Comparison of ENCODE assay signal across 10 cellular contexts in genomic region chr13:40653558-40654318, GRCh38. TPM values are rescaled to one million over a fixed set of nuclear protein-coding genes. Genes with fewer than 3 reads are reported as not detected.
DNase-seq lines count a peak whose midpoint lies in the region; ATAC-seq and TF ChIP-seq lines count a peak whose summit lies in the region.
"Had no signal": no experiment of that assay in that cellular context is flagged by ENCODE, and none has a peak within 500 bp of the region (broad histone marks: within the 10 kb centered on the region; RNA-seq: fewer than 3 reads in every experiment).

No MANE protein-coding gene starts in this region.

- H3K4me3 ChIP-seq in SK-N-SH (ENCODE audit: low read depth in 2 of 2, low read length in 1 of 2), result no peak overlapping the region
- peak overlapping the region; percentile 43 for H3K4me3 ChIP-seq in OCI-LY1 (ENCODE audit: low read depth, low read length, poor library complexity, severe bottlenecking)
- H3K4me3 ChIP-seq in spleen, result peak overlapping the region in 1 of 8 donors; percentile 51
- H3K4me3 ChIP-seq in PC-9, result no peak overlapping the region

- H3K27ac Mint-ChIP-seq in central memory CD8-positive, alpha-beta T cell (ENCODE audit: low read depth), result no peak overlapping the region

- peaks cover 72% of the 10 kb centered on the region for H3K4me1 Mint-ChIP-seq in central memory CD8-positive, alpha-beta T cell

- no peak for TF ChIP-seq POLR2A in spleen (IDR thresholded peaks at IDR 0.05)

- no peaks in the 10 kb centered on the region for H3K27me3 ChIP-seq in SK-N-SH (ENCODE audit: insufficient read depth)
- H3K27me3 ChIP-seq in OCI-LY1 (ENCODE audit: insufficient read depth, low read length), result no peaks in the 10 kb centered on the region
- H3K27me3 ChIP-seq in spleen (replicated peaks in 1 of 7), result no peaks in the 10 kb centered on the region
- H3K27me3 ChIP-seq in PC-9 (ENCODE audit: insufficient read depth, low read depth), result no peaks in the 10 kb centered on the region

- intact Hi-C loops in spleen (cut with DNase I; ENCODE audit: low total_unique reads) (no loop called here), PC-9 (cut with micrococcal nuclease; ENCODE audit: unreplicated experiment) (no loop called here)

- H3F3A ChIP-seq in SK-N-SH (replicated peaks; ENCODE audit: insufficient read depth), result no peaks in the 10 kb centered on the region
- no peaks in the 10 kb centered on the region; the same call in 1 of the 2 replicates for H3F3A ChIP-seq in OCI-LY1 (ENCODE audit: insufficient read depth, low read length)
- no peaks in the 10 kb centered on the region for H3F3A ChIP-seq in PC-9 (ENCODE audit: insufficient read depth, low read depth)

- TF ChIP-seq CTCF in SK-N-SH (IDR thresholded peaks at IDR 0.05) (no peak), OCI-LY1 (IDR thresholded peaks at IDR 0.05; ENCODE audit: low read length) (peak; percentile 5; the same call in 1 of the 2 replicates), spleen (IDR thresholded peaks at IDR 0.05 in 8 of 11, conservative IDR thresholded peaks at IDR 0.05 in 3 of 11) (no peak), PC-9 (conservative IDR thresholded peaks at IDR 0.05) (no peak)

- H3K9me3 ChIP-seq in SK-N-SH (no peaks in the 10 kb centered on the region), OCI-LY1 (ENCODE audit: low read length) (no peaks in the 10 kb centered on the region), spleen (no peaks in the 10 kb centered on the region), PC-9 (ENCODE audit: insufficient read depth, low read depth) (no peaks in the 10 kb centered on the region)

- H3K4me2 ChIP-seq in SK-N-SH (no peak overlapping the region), OCI-LY1 (ENCODE audit: low read length) (peak overlapping the region; percentile 70), PC-9 (no peak overlapping the region)

- H3K4me1 ChIP-seq in SK-N-SH (ENCODE audit: control insufficient read depth in 1 of 2, insufficient read depth in 2 of 2, low read depth in 1 of 2, low read length in 1 of 2) (peaks cover 2 to 17% of the 10 kb centered on the region in 2 experiments; a peak in 3 of 4 replicates), OCI-LY1 (ENCODE audit: insufficient read depth, low read length, severe bottlenecking) (peaks cover 97% of the 10 kb centered on the region), spleen (peaks cover 57 to 100% (median 91%) of the 10 kb centered on the region in 6 donors), PC-9 (replicated peaks; ENCODE audit: insufficient read depth) (no peaks in the 10 kb centered on the region)

- H3K4me3 Mint-ChIP-seq in central memory CD8-positive, alpha-beta T cell, result peak overlapping the region; percentile 52

- no TSS peak for BruUV-seq in PC-9 (replicated peaks; lab: Mats Ljungman, UMichigan)

- TF ChIP-seq RAD21 in SK-N-SH (IDR thresholded peaks at IDR 0.05; ENCODE audit: low read length), result no peak

- TF ChIP-seq EP300 in SK-N-SH (IDR thresholded peaks at IDR 0.05; ENCODE audit: borderline replicate concordance in 1 of 2, low read depth in 1 of 2, low read length in 1 of 2), result no peak

- POLR2A ChIA-PET in SK-N-SH (lab: Yijun Ruan, JAX) (interaction anchor here (0.6 kb wide), 1 partner anchor 299 kb away, joined by 3 read pairs; no protein-coding TSS in a partner anchor), PC-9 (lab: Charles Lee; ENCODE audit: unreplicated experiment) (no interaction called here)

- no peak overlapping the region for H2AFZ ChIP-seq in SK-N-SH (ENCODE audit: low read depth)
- H2AFZ ChIP-seq in OCI-LY1 (ENCODE audit: low read length), result no peak overlapping the region
- H2AFZ ChIP-seq in PC-9, result no peak overlapping the region

- H4K20me1 ChIP-seq in SK-N-SH (ENCODE audit: insufficient read depth) (peaks cover 2% of the 10 kb centered on the region; the same call in 1 of the 2 replicates), OCI-LY1 (ENCODE audit: insufficient read depth, low read length) (no peaks in the 10 kb centered on the region), PC-9 (ENCODE audit: insufficient read depth) (no peaks in the 10 kb centered on the region)

- ATAC-seq in SK-N-SH treated with all-trans-retinoic acid at 6 μM for 48 hours, result peak; percentile 12; the same call in 2 of the 3 replicates
- peak; percentile 29 for ATAC-seq in central memory CD8-positive, alpha-beta T cell (replicated peaks; ENCODE audit: extremely low read depth, poor library complexity, severe bottlenecking)
- no peak for ATAC-seq in GM19395 (IDR thresholded peaks at IDR 0.05; ENCODE audit: unreplicated experiment)
- ATAC-seq: Panc1 had no signal

- CTCF ChIA-PET in SK-N-SH (lab: Yijun Ruan, JAX) (interaction anchor here (1.2 kb wide), 1 partner anchor 12 kb away, joined by 3 read pairs; no protein-coding TSS in a partner anchor), PC-9 (lab: Charles Lee) (no interaction called here)

- DNase-seq in SK-N-SH (no peak), spleen (no peak), PC-9 (no peak), NCI-H526 treated with DMSO at 0.1 percent for 48 hours (lab: John Stamatoyannopoulos, UW) (no peak)
- no peak for DNase-seq in central memory CD8-positive, alpha-beta T cell (ENCODE audit: low spot score in 2 of 2)

- H3K36me3 Mint-ChIP-seq in central memory CD8-positive, alpha-beta T cell (ENCODE audit: insufficient read depth), result peaks cover 9% of the 10 kb centered on the region

- 68% methylated on average over 3 of the region's 3 CpGs for WGBS in SK-N-SH (ENCODE audit: low lambda C conversion rate)
- 25 to 37% (median 33%) methylated on average over 3 of the region's 3 CpGs for WGBS in spleen, 5 donors

- H3K27ac ChIP-seq in SK-N-SH (ENCODE audit: low read depth in 2 of 2, low read length in 1 of 2) (no peak overlapping the region), OCI-LY1 (ENCODE audit: low read depth, low read length, poor library complexity, severe bottlenecking) (peak overlapping the region; percentile 97), spleen (peak overlapping the region in 7 of 8 donors; percentile 6 to 79 (median 39)), PC-9 (no peak overlapping the region; the same call in 1 of the 2 replicates)
- H3K27ac ChIP-seq: epithelial cell of prostate had no signal

- no peaks in the 10 kb centered on the region for H3K9me3 Mint-ChIP-seq in central memory CD8-positive, alpha-beta T cell

- H3K27me3 Mint-ChIP-seq in central memory CD8-positive, alpha-beta T cell, result no peaks in the 10 kb centered on the region

- H3K9me2 ChIP-seq in SK-N-SH (no peaks in the 10 kb centered on the region), OCI-LY1 (ENCODE audit: low read depth, low read length) (no peaks in the 10 kb centered on the region), PC-9 (ENCODE audit: insufficient read depth) (no peaks in the 10 kb centered on the region)

- H3K36me3 ChIP-seq in SK-N-SH (replicated peaks in 1 of 2; ENCODE audit: control insufficient read depth in 1 of 2, insufficient read depth in 2 of 2, low read length in 1 of 2), result no peaks in the 10 kb centered on the region
- no peaks in the 10 kb centered on the region for H3K36me3 ChIP-seq in OCI-LY1 (ENCODE audit: insufficient read depth, low read length)
- no peaks in the 10 kb centered on the region for H3K36me3 ChIP-seq in spleen
- no peaks in the 10 kb centered on the region for H3K36me3 ChIP-seq in PC-9 (ENCODE audit: low read depth)

- H3K9ac ChIP-seq in SK-N-SH (no peak overlapping the region), OCI-LY1 (ENCODE audit: low read length) (peak overlapping the region; percentile 36)

- H3K79me2 ChIP-seq in SK-N-SH (ENCODE audit: insufficient read depth) (peaks cover 32% of the 10 kb centered on the region), OCI-LY1 (ENCODE audit: insufficient read depth, low read length) (peaks cover 87% of the 10 kb centered on the region), PC-9 (ENCODE audit: low read depth) (peaks cover 71% of the 10 kb centered on the region)

TF ChIP-seq in SK-N-SH treated with all-trans-retinoic acid at 6 μM for 48 hours, 23 proteins besides CTCF, POLR2A, EP300 and RAD21 (continues in another document):
- no peak for TF ChIP-seq ZC3H10 (CRISPR knock-in tag; IDR thresholded peaks at IDR 0.05)
- TF ChIP-seq BACH2 (CRISPR knock-in tag; IDR thresholded peaks at IDR 0.05; ENCODE audit: borderline replicate concordance), result no peak
- TF ChIP-seq CSDC2 (CRISPR knock-in tag; IDR thresholded peaks at IDR 0.05), result no peak
- TF ChIP-seq SNAI2 (CRISPR knock-in tag; IDR thresholded peaks at IDR 0.05), result no peak
- TF ChIP-seq OSR1 (CRISPR knock-in tag; IDR thresholded peaks at IDR 0.05), result no peak
- no peak for TF ChIP-seq ZNF70 (CRISPR knock-in tag; IDR thresholded peaks at IDR 0.05)
- no peak for TF ChIP-seq TOX (CRISPR knock-in tag; IDR thresholded peaks at IDR 0.05; ENCODE audit: borderline replicate concordance)
- TF ChIP-seq ZFP3 (CRISPR knock-in tag; IDR thresholded peaks at IDR 0.05), result no peak
- TF ChIP-seq ESRRG (CRISPR knock-in tag; IDR thresholded peaks at IDR 0.05), result no peak
- no peak for TF ChIP-seq ZFP30 (CRISPR knock-in tag; IDR thresholded peaks at IDR 0.05)
- no peak for TF ChIP-seq ZNF8 (CRISPR knock-in tag; IDR thresholded peaks at IDR 0.05)
- TF ChIP-seq TCF4 (CRISPR knock-in tag; IDR thresholded peaks at IDR 0.05; ENCODE audit: borderline replicate concordance), result no peak
- TF ChIP-seq ISL1 (CRISPR knock-in tag; IDR thresholded peaks at IDR 0.05), result no peak

TF ChIP-seq in SK-N-SH, 30 proteins besides CTCF, POLR2A, EP300 and RAD21 (continues in another document):
- TF ChIP-seq TEAD4 (IDR thresholded peaks at IDR 0.05; ENCODE audit: borderline replicate concordance, insufficient read depth), result no peak
- TF ChIP-seq, protein P1, sequence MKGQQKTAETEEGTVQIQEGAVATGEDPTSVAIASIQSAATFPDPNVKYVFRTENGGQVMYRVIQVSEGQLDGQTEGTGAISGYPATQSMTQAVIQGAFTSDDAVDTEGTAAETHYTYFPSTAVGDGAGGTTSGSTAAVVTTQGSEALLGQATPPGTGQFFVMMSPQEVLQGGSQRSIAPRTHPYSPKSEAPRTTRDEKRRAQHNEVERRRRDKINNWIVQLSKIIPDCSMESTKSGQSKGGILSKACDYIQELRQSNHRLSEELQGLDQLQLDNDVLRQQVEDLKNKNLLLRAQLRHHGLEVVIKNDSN (IDR thresholded peaks at IDR 0.05; ENCODE audit: borderline replicate concordance, low read depth), result no peak
- no peak for TF ChIP-seq MEF2A (IDR thresholded peaks at IDR 0.05; ENCODE audit: borderline replicate concordance, low read depth)
- no peak for TF ChIP-seq FOSL2 (IDR thresholded peaks at IDR 0.05; ENCODE audit: borderline replicate concordance, low read depth)
- no peak for TF ChIP-seq ELF1 (IDR thresholded peaks at IDR 0.05)
- no peak for TF ChIP-seq TCF12 (IDR thresholded peaks at IDR 0.05)

RNA-seq across cellular contexts. Expression of gene FOXO1, which starts 12.7 kb away (rescaled TPM):
- polyA plus RNA-seq in SK-N-SH (2012; rRNA removed) (1.5 and 1.8 TPM in 2 replicates), spleen (10 to 100 TPM in 2 of 3 donors, 1 to 10 TPM in 1; 7.1 to 10.8 (median 10.4) TPM)
- polyA plus RNA-seq in SK-N-SH (2012; cell fraction: cytosol; rRNA removed), result 1.8 and 1.9 TPM in 2 replicates
- polyA plus RNA-seq in SK-N-SH (2012; cell fraction: nucleus; rRNA removed), result 2.7 TPM in 2 replicates
- total RNA-seq in spleen (10 to 100 TPM; 39.7 to 58.9 (median 51.2) TPM), PC-9 (2021) (9.0 and 10.5 TPM in 2 replicates)

Comparison
In these comparisons a context has a peak if more than half of its experiments do, and no peak if none do; other contexts are left out.
1. H3K27ac ChIP-seq: peak in OCI-LY1 (single experiment) and spleen (7 of 8); none in SK-N-SH (0 of 2) and PC-9 (single experiment).